In the genomic region with DNA sequence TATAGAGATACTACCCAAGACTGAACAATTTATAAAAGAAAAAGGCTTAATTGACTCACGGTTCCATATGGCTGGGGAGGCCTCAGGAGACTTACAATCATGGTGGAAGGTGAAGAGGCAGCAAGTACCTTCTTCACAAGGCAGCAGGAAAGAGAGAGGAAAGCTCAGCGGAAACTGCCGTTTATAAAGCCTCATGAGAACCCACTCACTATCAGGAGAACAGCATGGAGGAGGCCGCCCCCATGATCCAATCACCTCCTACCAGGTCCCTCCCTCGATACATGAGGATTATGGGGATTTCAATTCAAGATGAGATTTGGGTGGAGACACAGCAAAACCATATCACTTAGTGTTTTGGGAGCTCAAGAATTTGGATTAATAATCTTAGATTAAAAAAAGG, we compare ENCODE assay signal across 16 cellular contexts.
DNase-seq lines count a peak whose midpoint lies in the region; ATAC-seq and TF ChIP-seq lines count a peak whose summit lies in the region.
"Had no signal": no experiment of that assay in that cellular context is flagged by ENCODE, and none has a peak within 500 bp of the region (broad histone marks: within the 10 kb centered on the region; RNA-seq: fewer than 3 reads in every experiment).

No MANE protein-coding gene starts in this region.

- H3K27ac ChIP-seq in HEK293 (ENCODE audit: extremely low read depth, low read depth, low read length) = no peak overlapping the region
- H3K27ac ChIP-seq: GM23248 had no signal

- no peak overlapping the region for H3K27ac Mint-ChIP-seq in activated CD8-positive, alpha-beta memory T cell treated with anti-CD3 and anti-CD28 coated beads, Interleukin-2, amount 10 ng/mL, durations not matched to agents 7 days and 5 days
- no peak overlapping the region for H3K27ac Mint-ChIP-seq in stimulated activated naive B cell treated with anti-CD40 and anti-IgM and Interleukin-4, amounts not matched to agents 10 μg/mL and 1 μg/mL and 100 μg/mL, for 72 hours
- H3K27ac Mint-ChIP-seq in activated CD4-positive, alpha-beta memory T cell treated with anti-CD3 and anti-CD28 coated beads, Interleukin-2, amount 10 ng/mL, durations not matched to agents 7 days and 5 days = no peak overlapping the region
- H3K27ac Mint-ChIP-seq: B cell, IgD-negative memory B cell had no signal

- POLR2A ChIA-PET in HEK293 (lab: Yijun Ruan, JAX) = no interaction called here
- POLR2A ChIA-PET in activated CD4-positive, alpha-beta memory T cell treated with anti-CD3 and anti-CD28 coated beads, Interleukin-2, amount 10 ng/mL, durations not matched to agents 7 days and 5 days (lab: Charles Lee) = no interaction called here

- TF ChIP-seq CTCF in HEK293 (tag by site-specific recombination; IDR thresholded peaks at IDR 0.05) = no peak

- peaks cover 35% of the 10 kb centered on the region for H3K27me3 Mint-ChIP-seq in activated CD8-positive, alpha-beta memory T cell treated with anti-CD3 and anti-CD28 coated beads, Interleukin-2, amount 10 ng/mL, durations not matched to agents 7 days and 5 days
- peaks cover 20 to 32% of the 10 kb centered on the region in 2 donors for H3K27me3 Mint-ChIP-seq in stimulated activated naive B cell treated with anti-CD40 and anti-IgM and Interleukin-4, amounts not matched to agents 10 μg/mL and 1 μg/mL and 100 μg/mL, for 72 hours
- peaks cover 36% of the 10 kb centered on the region for H3K27me3 Mint-ChIP-seq in activated CD4-positive, alpha-beta memory T cell treated with anti-CD3 and anti-CD28 coated beads, Interleukin-2, amount 10 ng/mL, durations not matched to agents 7 days and 5 days

- H3K36me3 Mint-ChIP-seq in activated CD8-positive, alpha-beta memory T cell treated with anti-CD3 and anti-CD28 coated beads, Interleukin-2, amount 10 ng/mL, durations not matched to agents 7 days and 5 days = peaks cover 4% of the 10 kb centered on the region
- H3K36me3 Mint-ChIP-seq in stimulated activated naive B cell treated with anti-CD40 and anti-IgM and Interleukin-4, amounts not matched to agents 10 μg/mL and 1 μg/mL and 100 μg/mL, for 72 hours = peaks cover 1 to 3% of the 10 kb centered on the region in 2 donors
- no peaks in the 10 kb centered on the region for H3K36me3 Mint-ChIP-seq in activated CD4-positive, alpha-beta memory T cell treated with anti-CD3 and anti-CD28 coated beads, Interleukin-2, amount 10 ng/mL, durations not matched to agents 7 days and 5 days (ENCODE audit: low read depth)
- H3K36me3 Mint-ChIP-seq: IgD-negative memory B cell had no signal

- H3K36me3 ChIP-seq in HEK293 (ENCODE audit: control insufficient read depth in 2 of 2, insufficient read depth in 1 of 2, low read length in 2 of 2) = no peaks in the 10 kb centered on the region

- no peaks in the 10 kb centered on the region for H3K9me3 ChIP-seq in HEK293 (ENCODE audit: control insufficient read depth, insufficient read depth, low read depth, low read length)
- H3K9me3 ChIP-seq: Caco-2 had no signal

- DNase-seq in activated CD8-positive, alpha-beta memory T cell treated with anti-CD3 and anti-CD28 coated beads, Interleukin-2, amount 10 ng/mL, durations not matched to agents 7 days and 5 days = peak; percentile 5
- DNase-seq in activated CD8-positive, alpha-beta memory T cell treated with anti-CD3 and anti-CD28 coated beads for 24 hours = no peak
- DNase-seq in mesenteric fat pad (ENCODE audit: low spot score) = peak; percentile 53
- DNase-seq in stimulated activated CD8-positive, alpha-beta memory T cell treated with anti-CD3 and anti-CD28 coated beads, Interleukin-4, amount 100 ng/mL, for 48 hours = peak; percentile 15
- DNase-seq in stimulated activated naive B cell treated with anti-CD40 and anti-IgM and Interleukin-4, amounts not matched to agents 10 μg/mL and 1 μg/mL and 100 μg/mL, for 72 hours = no peak
- DNase-seq in activated CD4-positive, alpha-beta memory T cell treated with anti-CD3 and anti-CD28 coated beads, Interleukin-2, amount 10 ng/mL, durations not matched to agents 7 days and 5 days = no peak
- DNase-seq: ACHN, Caco-2, DMS79, GM23248 had no signal

- CTCF ChIA-PET in activated CD8-positive, alpha-beta memory T cell treated with anti-CD3 and anti-CD28 coated beads, Interleukin-2, amount 10 ng/mL, durations not matched to agents 7 days and 5 days (lab: Charles Lee) = interaction anchor here (0.5 to 4.1 kb wide), 5 partner anchors 10 to 1738 kb away, joined by 3 to 21 read pairs (median 4); partner anchors contain the start of gene TLE3
- CTCF ChIA-PET in HEK293 (lab: Yijun Ruan, JAX) = interaction anchor here (0.6 to 3.1 kb wide), 8 partner anchors 9 to 199 kb away, joined by 3 to 12 read pairs (median 4); no protein-coding TSS in a partner anchor
- CTCF ChIA-PET in activated CD4-positive, alpha-beta memory T cell treated with anti-CD3 and anti-CD28 coated beads, Interleukin-2, amount 10 ng/mL, durations not matched to agents 7 days and 5 days (lab: Charles Lee) = interaction anchor here (0.6 to 1.0 kb wide), 2 partner anchors 13 to 42 kb away, joined by 4 read pairs; no protein-coding TSS in a partner anchor

- no peak overlapping the region for H3K4me3 Mint-ChIP-seq in activated CD8-positive, alpha-beta memory T cell treated with anti-CD3 and anti-CD28 coated beads, Interleukin-2, amount 10 ng/mL, durations not matched to agents 7 days and 5 days
- no peak overlapping the region for H3K4me3 Mint-ChIP-seq in stimulated activated naive B cell treated with anti-CD40 and anti-IgM and Interleukin-4, amounts not matched to agents 10 μg/mL and 1 μg/mL and 100 μg/mL, for 72 hours
- H3K4me3 Mint-ChIP-seq in activated CD4-positive, alpha-beta memory T cell treated with anti-CD3 and anti-CD28 coated beads, Interleukin-2, amount 10 ng/mL, durations not matched to agents 7 days and 5 days = no peak overlapping the region
- H3K4me3 Mint-ChIP-seq: B cell; CD8-positive, alpha-beta memory T cell; IgD-negative memory B cell had no signal

- H3K4me1 Mint-ChIP-seq in activated CD8-positive, alpha-beta memory T cell treated with anti-CD3 and anti-CD28 coated beads, Interleukin-2, amount 10 ng/mL, durations not matched to agents 7 days and 5 days = peaks cover 22% of the 10 kb centered on the region
- peaks cover 27 to 30% of the 10 kb centered on the region in 2 donors for H3K4me1 Mint-ChIP-seq in stimulated activated naive B cell treated with anti-CD40 and anti-IgM and Interleukin-4, amounts not matched to agents 10 μg/mL and 1 μg/mL and 100 μg/mL, for 72 hours
- peaks cover 16% of the 10 kb centered on the region for H3K4me1 Mint-ChIP-seq in activated CD4-positive, alpha-beta memory T cell treated with anti-CD3 and anti-CD28 coated beads, Interleukin-2, amount 10 ng/mL, durations not matched to agents 7 days and 5 days

- peaks cover 25% of the 10 kb centered on the region for H3K4me1 ChIP-seq in HEK293 (ENCODE audit: control insufficient read depth, insufficient read depth, low read length)

- ATAC-seq in activated CD8-positive, alpha-beta memory T cell treated with anti-CD3 and anti-CD28 coated beads, Interleukin-2, amount 10 ng/mL, durations not matched to agents 7 days and 5 days = no peak
- ATAC-seq in HG03025 (IDR thresholded peaks at IDR 0.05; ENCODE audit: low FRiP score, unreplicated experiment) = no peak
- ATAC-seq in stimulated activated naive B cell treated with anti-CD40 and anti-IgM and Interleukin-4, amounts not matched to agents 10 μg/mL and 1 μg/mL and 100 μg/mL, for 72 hours (replicated peaks) = no peak
- ATAC-seq: GM12878 had no signal

- H3K4me3 ChIP-seq in HEK293 (ENCODE audit: low read depth, low read length) = no peak overlapping the region
- H3K4me3 ChIP-seq: GM12878, GM23248 had no signal

- H3K9me3 Mint-ChIP-seq in activated CD8-positive, alpha-beta memory T cell treated with anti-CD3 and anti-CD28 coated beads, Interleukin-2, amount 10 ng/mL, durations not matched to agents 7 days and 5 days (ENCODE audit: low read depth) = peaks cover 2% of the 10 kb centered on the region
- peaks cover 0 to 3% of the 10 kb centered on the region in 2 donors for H3K9me3 Mint-ChIP-seq in stimulated activated naive B cell treated with anti-CD40 and anti-IgM and Interleukin-4, amounts not matched to agents 10 μg/mL and 1 μg/mL and 100 μg/mL, for 72 hours
- peaks cover 2% of the 10 kb centered on the region for H3K9me3 Mint-ChIP-seq in activated CD4-positive, alpha-beta memory T cell treated with anti-CD3 and anti-CD28 coated beads, Interleukin-2, amount 10 ng/mL, durations not matched to agents 7 days and 5 days
- H3K9me3 Mint-ChIP-seq: CD8-positive, alpha-beta memory T cell had no signal

TF ChIP-seq in HEK293, 187 proteins besides CTCF, POLR2A, EP300 and RAD21:
- TF ChIP-seq EGR2 (tag by site-specific recombination; IDR thresholded peaks at IDR 0.05; ENCODE audit: low read depth) = peak; percentile 72
- TF ChIP-seq ZNF530 (tag by site-specific recombination; IDR thresholded peaks at IDR 0.05; ENCODE audit: low read depth) = no peak
- no peak for TF ChIP-seq YY1 (tag by site-specific recombination; IDR thresholded peaks at IDR 0.05)
- peak; percentile 63 for TF ChIP-seq ZFHX2 (tag by site-specific recombination; conservative IDR thresholded peaks at IDR 0.05)

Comparison
In these comparisons a context has a peak if more than half of its experiments do, and no peak if none do; other contexts are left out.
1. DNase-seq: peak in activated CD8-positive, alpha-beta memory T cell treated with anti-CD3 and anti-CD28 coated beads, Interleukin-2, amount 10 ng/mL, durations not matched to agents 7 days and 5 days (single experiment), mesenteric fat pad (single experiment) and stimulated activated CD8-positive, alpha-beta memory T cell treated with anti-CD3 and anti-CD28 coated beads, Interleukin-4, amount 100 ng/mL, for 48 hours (single experiment); none in activated CD8-positive, alpha-beta memory T cell treated with anti-CD3 and anti-CD28 coated beads for 24 hours (single experiment), stimulated activated naive B cell treated with anti-CD40 and anti-IgM and Interleukin-4, amounts not matched to agents 10 μg/mL and 1 μg/mL and 100 μg/mL, for 72 hours (single experiment) and activated CD4-positive, alpha-beta memory T cell treated with anti-CD3 and anti-CD28 coated beads, Interleukin-2, amount 10 ng/mL, durations not matched to agents 7 days and 5 days (single experiment).